Comparison of ENCODE assay signal across 8 cellular contexts in genomic region chr1:183881387-183882084, GRCh38.
DNase-seq lines count a peak whose midpoint lies in the region; ATAC-seq and TF ChIP-seq lines count a peak whose summit lies in the region.

No MANE protein-coding gene starts in this region.

- peak overlapping the region in 2 of 11 experiments; percentile 9 to 83; a peak in 2 of 22 replicates for H3K9ac ChIP-seq in BLaER1 treated with 17β-estradiol and CSF1 and Interleukin-3, amounts not matched to agents 10 nM and 100 nM
- H3K9ac ChIP-seq in neural progenitor cell, result no peak overlapping the region

- H3K36me3 ChIP-seq in BLaER1 treated with 17β-estradiol and CSF1 and Interleukin-3, amounts not matched to agents 10 nM and 100 nM, result peaks cover 63 to 99% (median 72%) of the 10 kb centered on the region in 11 experiments
- H3K36me3 ChIP-seq in neural progenitor cell, result no peaks in the 10 kb centered on the region

- H3K4me2 ChIP-seq in BLaER1 treated with 17β-estradiol and CSF1 and Interleukin-3, amounts not matched to agents 10 nM and 100 nM, result peak overlapping the region in 10 of 11 experiments; percentile 7 to 92 (median 42); a peak in 15 of 22 replicates
- H3K4me2 ChIP-seq in neural progenitor cell, result peak overlapping the region; percentile 25

- no peak for TF ChIP-seq CTCF in fibroblast of mammary gland (conservative IDR thresholded peaks at IDR 0.05; ENCODE audit: control insufficient read depth, insufficient read depth, low read depth, low read length)
- TF ChIP-seq CTCF in neural progenitor cell (IDR thresholded peaks at IDR 0.05), result no peak

- H2AFZ ChIP-seq in neural progenitor cell (replicated peaks), result no peak overlapping the region

- H3K4me1 Mint-ChIP-seq in neural progenitor cell, result peaks cover 49% of the 10 kb centered on the region
- peaks cover 10% of the 10 kb centered on the region for H3K4me1 Mint-ChIP-seq in stimulated activated memory B cell treated with anti-CD40 and anti-IgM and Interleukin-4, amounts not matched to agents 10 μg/mL and 1 μg/mL and 100 μg/mL, for 72 hours

- H3K27me3 Mint-ChIP-seq in neural progenitor cell (ENCODE audit: insufficient read depth, low read depth), result no peaks in the 10 kb centered on the region
- H3K27me3 Mint-ChIP-seq in stimulated activated memory B cell treated with anti-CD40 and anti-IgM and Interleukin-4, amounts not matched to agents 10 μg/mL and 1 μg/mL and 100 μg/mL, for 72 hours, result peaks cover 7% of the 10 kb centered on the region

- peak overlapping the region; percentile 4 for H3K27ac Mint-ChIP-seq in neural progenitor cell
- H3K27ac Mint-ChIP-seq in stimulated activated memory B cell treated with anti-CD40 and anti-IgM and Interleukin-4, amounts not matched to agents 10 μg/mL and 1 μg/mL and 100 μg/mL, for 72 hours, result no peak overlapping the region

- no peaks in the 10 kb centered on the region for H4K20me1 ChIP-seq in BLaER1 treated with 17β-estradiol and CSF1 and Interleukin-3, amounts not matched to agents 10 nM and 100 nM
- no peaks in the 10 kb centered on the region for H4K20me1 ChIP-seq in neural progenitor cell (ENCODE audit: low read depth)

- peaks cover 67 to 100% (median 95%) of the 10 kb centered on the region in 10 experiments for H3K4me1 ChIP-seq in BLaER1 treated with 17β-estradiol and CSF1 and Interleukin-3, amounts not matched to agents 10 nM and 100 nM
- H3K4me1 ChIP-seq in neural progenitor cell, result peaks cover 23% of the 10 kb centered on the region

- H3K4me3 ChIP-seq in BLaER1 treated with 17β-estradiol and CSF1 and Interleukin-3, amounts not matched to agents 10 nM and 100 nM, result no peak overlapping the region
- H3K4me3 ChIP-seq in fibroblast of mammary gland (ENCODE audit: control insufficient read depth, low read depth, low read length), result no peak overlapping the region
- H3K4me3 ChIP-seq in neural progenitor cell, result no peak overlapping the region

- ATAC-seq in GM18873 (IDR thresholded peaks at IDR 0.05; ENCODE audit: low FRiP score, unreplicated experiment) (no peak), HG02981 (IDR thresholded peaks at IDR 0.05; ENCODE audit: unreplicated experiment) (no peak)
- ATAC-seq in stimulated activated memory B cell treated with anti-CD40 and anti-IgM and Interleukin-4, amounts not matched to agents 10 μg/mL and 1 μg/mL and 100 μg/mL, for 72 hours, result no peak

- H3K9me3 ChIP-seq in BLaER1 treated with 17β-estradiol and CSF1 and Interleukin-3, amounts not matched to agents 10 nM and 100 nM (replicated peaks in 1 of 11), result peaks cover 0 to 53% (median 34%) of the 10 kb centered on the region in 11 experiments; a peak in 15 of 22 replicates
- H3K9me3 ChIP-seq in neural progenitor cell (ENCODE audit: low read depth), result no peaks in the 10 kb centered on the region

- H3F3A ChIP-seq in neural progenitor cell (ENCODE audit: low read depth), result no peaks in the 10 kb centered on the region

- H3K27ac ChIP-seq in BLaER1 treated with 17β-estradiol and CSF1 and Interleukin-3, amounts not matched to agents 10 nM and 100 nM, result peak overlapping the region in 8 of 11 experiments; percentile 20 to 96 (median 56); a peak in 13 of 22 replicates
- H3K27ac ChIP-seq in neural progenitor cell, result no peak overlapping the region

- H3K36me3 Mint-ChIP-seq in neural progenitor cell, result peaks cover 46% of the 10 kb centered on the region
- H3K36me3 Mint-ChIP-seq in stimulated activated memory B cell treated with anti-CD40 and anti-IgM and Interleukin-4, amounts not matched to agents 10 μg/mL and 1 μg/mL and 100 μg/mL, for 72 hours, result peaks cover 12% of the 10 kb centered on the region

- no peak overlapping the region for H3K4me3 Mint-ChIP-seq in neural progenitor cell
- no peak overlapping the region for H3K4me3 Mint-ChIP-seq in stimulated activated memory B cell treated with anti-CD40 and anti-IgM and Interleukin-4, amounts not matched to agents 10 μg/mL and 1 μg/mL and 100 μg/mL, for 72 hours

- H3K27me3 ChIP-seq in BLaER1 treated with 17β-estradiol and CSF1 and Interleukin-3, amounts not matched to agents 10 nM and 100 nM, result no peaks in the 10 kb centered on the region
- H3K27me3 ChIP-seq in neural progenitor cell, result no peaks in the 10 kb centered on the region

- peak; percentile 91 for DNase-seq in NCI-H226
- peak; percentile 72 for DNase-seq in fibroblast of mammary gland (ENCODE audit: low read depth)
- peak; percentile 67 for DNase-seq in neural progenitor cell (ENCODE audit: low spot score)
- DNase-seq in KG1 (lab: John Stamatoyannopoulos, UW), result no peak

- no peaks in the 10 kb centered on the region for H3K79me2 ChIP-seq in neural progenitor cell (ENCODE audit: low read depth)

- no peaks in the 10 kb centered on the region for H3K9me3 Mint-ChIP-seq in neural progenitor cell
- no peaks in the 10 kb centered on the region for H3K9me3 Mint-ChIP-seq in stimulated activated memory B cell treated with anti-CD40 and anti-IgM and Interleukin-4, amounts not matched to agents 10 μg/mL and 1 μg/mL and 100 μg/mL, for 72 hours
